In the genomic region with DNA sequence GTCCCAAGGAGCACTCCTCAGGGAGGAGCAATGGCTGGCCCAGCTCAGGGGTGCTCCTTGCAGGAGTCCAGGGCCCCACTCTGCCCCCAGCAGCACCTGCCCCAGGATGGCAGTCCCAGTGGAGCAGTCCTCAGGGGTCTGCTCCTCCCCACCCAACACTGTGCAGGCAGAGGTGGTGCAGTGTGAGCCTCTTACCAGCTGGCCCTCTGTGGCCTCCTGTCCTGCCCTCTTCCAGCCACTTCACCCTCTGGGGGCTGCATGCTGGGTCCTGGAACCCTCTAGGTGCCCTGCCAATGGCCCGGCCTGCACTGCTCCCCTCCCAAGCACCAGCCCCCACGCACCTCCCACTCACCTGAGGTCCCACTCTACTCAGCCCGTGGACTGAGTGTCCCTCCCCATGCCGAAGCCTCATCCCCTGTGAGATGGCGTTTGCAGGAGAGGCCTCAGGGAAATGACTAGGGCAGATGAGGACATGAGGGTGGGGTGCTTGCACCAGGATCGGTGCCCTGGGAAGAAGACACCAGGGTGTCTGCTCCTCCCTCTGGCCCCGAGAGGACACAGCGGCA, we compare ENCODE assay signal across 16 cellular contexts. TPM values are rescaled to one million over a fixed set of nuclear protein-coding genes. Genes with fewer than 3 reads are reported as not detected.
"Had no signal": no experiment of that assay in that cellular context is flagged by ENCODE, and none has a peak within 500 bp of the region (broad histone marks: within the 10 kb centered on the region; RNA-seq: fewer than 3 reads in every experiment).

No MANE protein-coding gene starts in this region.

- DNase-seq: activated CD4-positive, CD25-positive, alpha-beta regulatory T cell treated with anti-CD3 and anti-CD28 coated beads, Interleukin-2, amount 50 U/mL, for 72 hours; activated CD8-positive, alpha-beta T cell treated with anti-CD3 and anti-CD28 coated beads, Interleukin-2, amount 10 ng/mL, durations not matched to agents 7 days and 5 days; activated naive CD4-positive, alpha-beta T cell treated with anti-CD3 and anti-CD28 coated beads, Interleukin-2, amount 50 U/mL, for 16 hours; activated T-cell treated with anti-CD3 and anti-CD28 coated beads for 4 hours; dorsolateral prefrontal cortex; midbrain; SHP77; SK-N-SH; stimulated activated CD4-positive, alpha-beta T cell treated with anti-CD3 and anti-CD28 coated beads, Interleukin-2, amount 100 ng/mL, for 24 hours; stomach; T1000 had no signal

- H3K4me3 ChIP-seq: dorsolateral prefrontal cortex, left lung, ovary, stomach, tibial artery had no signal

- H3K36me3 ChIP-seq: left lung, ovary, stomach, tibial artery had no signal

- H3K4me1 ChIP-seq: stomach had no signal

- H3K27ac ChIP-seq: dorsolateral prefrontal cortex, left lung, ovary, stomach, tibial artery had no signal

- H3K9ac ChIP-seq: SK-N-SH had no signal

- H3K27me3 ChIP-seq: dorsolateral prefrontal cortex, ovary, tibial artery had no signal

- H3K4me2 ChIP-seq: SK-N-SH had no signal

- ATAC-seq: activated CD8-positive, alpha-beta T cell treated with anti-CD3 and anti-CD28 coated beads, Interleukin-2, amount 10 ng/mL, durations not matched to agents 7 days and 5 days; left lung; T-cell had no signal

- H3K9me3 ChIP-seq: left lung, ovary, SK-N-SH, stomach, tibial artery had no signal

RNA-seq across cellular contexts. Expression of a gene that starts 47.1 kb away (rescaled TPM):
- total RNA-seq: activated T-helper 2 cell treated with anti-CD3 and anti-CD28 coated beads, Interferon-gamma antibody, Interleukin-2, Interleukin-4, amounts not matched to agents 10 μg/mL and 5 μg/mL and 100 μg/mL, durations not matched to agents 14 hours and 24 hours and 36 hours had no signal
